Comparison of ENCODE assay signal across 17 cellular contexts in genomic region chr2:238475034-238475433, GRCh38. TPM values are rescaled to one million over a fixed set of nuclear protein-coding genes. Genes with fewer than 3 reads are reported as not detected.
A peak's percentile ranks its signal among the peaks of the same experiment; 100 is the strongest.
DNase-seq lines count a peak whose midpoint lies in the region; ATAC-seq and TF ChIP-seq lines count a peak whose summit lies in the region.
"Had no signal": no experiment of that assay in that cellular context is flagged by ENCODE, and none has a peak within 500 bp of the region (broad histone marks: within the 10 kb centered on the region; RNA-seq: fewer than 3 reads in every experiment).

No MANE protein-coding gene starts in this region.

- DNase-seq in activated CD4-positive, alpha-beta T cell treated with anti-CD3 and anti-CD28 coated beads, Interleukin-2, amount 10 ng/mL, durations not matched to agents 7 days and 5 days: peak; percentile 1
- no peak for DNase-seq in activated CD4-positive, alpha-beta T cell treated with anti-CD3 and anti-CD28 coated beads for 1 hour
- DNase-seq in ELF-1 (ENCODE audit: low read depth, low spot score) (peak; percentile 52), lung (ENCODE audit: low spot score) (peak; percentile 3), prostate gland (ENCODE audit: low spot score) (peak; percentile 50), T-helper 17 cell (no peak)
- DNase-seq: CD4-positive, alpha-beta memory T cell; DMS153; DMS79 treated with DMSO at 0.1 percent for 48 hours; H9; IMR-90 had no signal

- H3K4me3 Mint-ChIP-seq in activated CD4-positive, alpha-beta T cell treated with anti-CD3 and anti-CD28 coated beads, Interleukin-2, amount 10 ng/mL, durations not matched to agents 7 days and 5 days: no peak overlapping the region
- H3K4me3 Mint-ChIP-seq in T-helper 17 cell: no peak overlapping the region
- H3K4me3 Mint-ChIP-seq: CD14-positive monocyte; CD4-positive, alpha-beta memory T cell; H9 had no signal

- POLR2A ChIA-PET in activated CD4-positive, alpha-beta T cell treated with anti-CD3 and anti-CD28 coated beads, Interleukin-2, amount 10 ng/mL, durations not matched to agents 7 days and 5 days (lab: Charles Lee): no interaction called here

- H3K27me3 ChIP-seq in lung (ENCODE audit: control insufficient read depth, insufficient read depth) (no peaks in the 10 kb centered on the region), prostate gland (replicated peaks; ENCODE audit: insufficient read depth) (no peaks in the 10 kb centered on the region)
- H3K27me3 ChIP-seq: BLaER1 had no signal

- H3K27ac Mint-ChIP-seq in activated CD4-positive, alpha-beta T cell treated with anti-CD3 and anti-CD28 coated beads, Interleukin-2, amount 10 ng/mL, durations not matched to agents 7 days and 5 days: no peak overlapping the region
- no peak overlapping the region for H3K27ac Mint-ChIP-seq in T-helper 17 cell
- H3K27ac Mint-ChIP-seq: CD14-positive monocyte; CD4-positive, alpha-beta memory T cell had no signal

- no peak for ATAC-seq in lung (ENCODE audit: insufficient read depth, low FRiP score)
- no peak for ATAC-seq in T-helper 17 cell
- no peak for ATAC-seq in GM19397 (IDR thresholded peaks at IDR 0.05; ENCODE audit: unreplicated experiment)
- ATAC-seq in GM18498 (IDR thresholded peaks at IDR 0.05; ENCODE audit: unreplicated experiment): no peak
- ATAC-seq: GM12878 had no signal

- H3K27me3 Mint-ChIP-seq in activated CD4-positive, alpha-beta T cell treated with anti-CD3 and anti-CD28 coated beads, Interleukin-2, amount 10 ng/mL, durations not matched to agents 7 days and 5 days: peaks cover 14% of the 10 kb centered on the region
- H3K27me3 Mint-ChIP-seq in T-helper 17 cell: no peaks in the 10 kb centered on the region
- H3K27me3 Mint-ChIP-seq: CD4-positive, alpha-beta memory T cell had no signal

- H3K36me3 Mint-ChIP-seq in activated CD4-positive, alpha-beta T cell treated with anti-CD3 and anti-CD28 coated beads, Interleukin-2, amount 10 ng/mL, durations not matched to agents 7 days and 5 days (ENCODE audit: low read depth): peaks cover 13% of the 10 kb centered on the region
- peaks cover 2% of the 10 kb centered on the region for H3K36me3 Mint-ChIP-seq in T-helper 17 cell (ENCODE audit: low read depth)
- H3K36me3 Mint-ChIP-seq: CD14-positive monocyte had no signal

- H3K27ac ChIP-seq in lung (ENCODE audit: low read depth in 1 of 2, low read length in 1 of 2) (no peak overlapping the region), prostate gland (peak overlapping the region in 1 of 2 donors; percentile 8)
- H3K27ac ChIP-seq: 22Rv1, BLaER1 had no signal

- H3K4me3 ChIP-seq in lung: no peak overlapping the region
- H3K4me3 ChIP-seq in prostate gland: no peak overlapping the region
- H3K4me3 ChIP-seq: BLaER1, GM12878 had no signal

- no peak for TF ChIP-seq POLR2A in prostate gland (IDR thresholded peaks at IDR 0.05)

- no peaks in the 10 kb centered on the region for H3K4me1 ChIP-seq in lung (ENCODE audit: control insufficient read depth in 2 of 2, insufficient read depth in 2 of 2, low read length in 2 of 2)
- H3K4me1 ChIP-seq in prostate gland (replicated peaks): no peaks in the 10 kb centered on the region
- H3K4me1 ChIP-seq: BLaER1 had no signal

- TF ChIP-seq CTCF in lung (IDR thresholded peaks at IDR 0.05; ENCODE audit: control extremely low read depth, extremely low read depth) (no peak), prostate gland (IDR thresholded peaks at IDR 0.05) (no peak)

- H3K36me3 ChIP-seq in lung (ENCODE audit: control insufficient read depth in 2 of 2, insufficient read depth in 2 of 2, low read length in 2 of 2): no peaks in the 10 kb centered on the region
- no peaks in the 10 kb centered on the region for H3K36me3 ChIP-seq in prostate gland
- H3K36me3 ChIP-seq: BLaER1 had no signal

- peaks cover 5 to 8% of the 10 kb centered on the region in 2 donors for H3K9me3 ChIP-seq in lung (ENCODE audit: control insufficient read depth in 2 of 2, insufficient read depth in 1 of 2, low read length in 1 of 2)
- H3K9me3 ChIP-seq in prostate gland: no peaks in the 10 kb centered on the region
- H3K9me3 ChIP-seq in T-helper 17 cell (ENCODE audit: control insufficient read depth, low read length, poor library complexity, severe bottlenecking): peaks cover 10% of the 10 kb centered on the region

- 86 to 91% methylated on average over 1 of the region's 1 CpG for WGBS in lung, 2 donors
- 42% methylated on average over 1 of the region's 1 CpG for WGBS in prostate gland

- CTCF ChIA-PET in activated CD4-positive, alpha-beta T cell treated with anti-CD3 and anti-CD28 coated beads, Interleukin-2, amount 10 ng/mL, durations not matched to agents 7 days and 5 days (lab: Charles Lee): interaction anchor here (1.7 kb wide), 1 partner anchor 8 kb away, joined by 5 read pairs; no protein-coding TSS in a partner anchor

- H3K9me3 Mint-ChIP-seq in activated CD4-positive, alpha-beta T cell treated with anti-CD3 and anti-CD28 coated beads, Interleukin-2, amount 10 ng/mL, durations not matched to agents 7 days and 5 days: peaks cover 46% of the 10 kb centered on the region

- intact Hi-C loops in prostate gland (cut with DNase I): no loop called here

- H3K4me1 Mint-ChIP-seq in activated CD4-positive, alpha-beta T cell treated with anti-CD3 and anti-CD28 coated beads, Interleukin-2, amount 10 ng/mL, durations not matched to agents 7 days and 5 days: peaks cover 9% of the 10 kb centered on the region
- H3K4me1 Mint-ChIP-seq in T-helper 17 cell: no peaks in the 10 kb centered on the region
- H3K4me1 Mint-ChIP-seq: CD14-positive monocyte had no signal

RNA-seq across cellular contexts. Expression of gene ASB1, which starts 48.3 kb away (rescaled TPM):
- total RNA-seq in activated CD4-positive, alpha-beta T cell treated with anti-CD3 and anti-CD28 coated beads, Interleukin-2, amount 10 ng/mL, durations not matched to agents 7 days and 5 days: 10 to 100 TPM; 26.2 to 28.9 TPM
- 10 to 100 TPM; 18.2 to 34.9 TPM for total RNA-seq in lung
- polyA plus RNA-seq in lung: 10 to 100 TPM; 17.7 to 22.9 TPM
- total RNA-seq in prostate gland: 10 to 100 TPM; 11.9 to 27.8 TPM
- total RNA-seq in T-helper 17 cell: 10 to 100 TPM; 11.9 to 14.3 TPM

Comparison
In these comparisons a context has a peak if more than half of its experiments do, and no peak if none do; other contexts are left out.
1. DNase-seq: peak in activated CD4-positive, alpha-beta T cell treated with anti-CD3 and anti-CD28 coated beads, Interleukin-2, amount 10 ng/mL, durations not matched to agents 7 days and 5 days (single experiment), ELF-1 (single experiment), lung (single experiment) and prostate gland (single experiment); none in activated CD4-positive, alpha-beta T cell treated with anti-CD3 and anti-CD28 coated beads for 1 hour (single experiment) and T-helper 17 cell (0 of 3).